8 cellular contexts compared by ENCODE assay signal in the genomic region with DNA sequence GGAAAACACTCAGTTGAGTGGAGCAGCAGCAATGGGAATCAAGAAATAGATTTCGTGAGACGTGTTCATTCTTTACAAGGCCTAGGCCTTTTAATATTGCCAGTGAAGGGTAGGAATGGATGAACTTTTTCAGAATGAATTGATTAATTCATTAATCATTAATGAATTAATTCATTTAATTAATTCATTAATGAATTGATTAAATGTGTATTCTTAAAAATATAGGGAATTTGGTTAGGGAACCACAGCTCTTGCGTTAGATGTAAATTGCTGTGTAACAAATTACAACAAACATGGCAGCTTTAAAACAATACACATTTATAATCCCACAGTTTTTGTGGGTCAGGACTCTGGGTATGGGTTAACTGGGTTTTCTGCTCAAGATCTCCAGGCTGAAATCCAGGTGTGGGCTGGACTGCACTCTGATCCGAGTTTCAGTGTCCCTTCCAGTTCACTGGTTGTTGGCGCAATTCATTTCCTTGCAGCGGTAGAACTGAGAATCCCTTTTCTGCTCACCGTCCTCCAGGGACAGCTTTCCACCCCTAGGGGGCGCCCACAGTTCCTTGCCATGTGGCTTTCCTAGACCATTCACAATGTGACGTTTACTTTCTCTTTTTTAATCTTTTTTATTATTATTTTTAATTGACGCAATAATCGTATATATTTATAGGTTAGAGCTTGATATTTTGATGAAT. TPM values are rescaled to one million over a fixed set of nuclear protein-coding genes. Genes with fewer than 3 reads are reported as not detected.
DNase-seq lines count a peak whose midpoint lies in the region; ATAC-seq and TF ChIP-seq lines count a peak whose summit lies in the region.

No MANE protein-coding gene starts in this region.

- CTCF ChIA-PET in HEK293 (lab: Yijun Ruan, JAX), result interaction anchor here (0.5 to 15.5 kb wide), 46 partner anchors 8 to 1914 kb away, joined by 3 to 361 read pairs (median 4); a partner anchor contains a TSS

- no peaks in the 10 kb centered on the region for H3K9me3 ChIP-seq in HEK293 (ENCODE audit: control insufficient read depth, insufficient read depth, low read depth, low read length)
- H3K9me3 ChIP-seq in right lobe of liver, result no peaks in the 10 kb centered on the region

- peak; percentile 75 to 85 (median 76) for ATAC-seq in right lobe of liver

- TF ChIP-seq POLR2A in right lobe of liver (IDR thresholded peaks at IDR 0.05), result no peak

- H3K36me3 ChIP-seq in HEK293 (ENCODE audit: control insufficient read depth in 2 of 2, insufficient read depth in 1 of 2, low read length in 2 of 2) (no peaks in the 10 kb centered on the region), right lobe of liver (no peaks in the 10 kb centered on the region)

- H3K4me3 ChIP-seq in HEK293 (ENCODE audit: low read depth, low read length) (no peak overlapping the region), right lobe of liver (peak overlapping the region; percentile 7 to 27 (median 15))

- no peak overlapping the region for H3K27ac ChIP-seq in HEK293 (ENCODE audit: extremely low read depth, low read depth, low read length)
- peak overlapping the region; percentile 64 to 95 (median 67) for H3K27ac ChIP-seq in right lobe of liver

- TF ChIP-seq CTCF in HEK293 (tag by site-specific recombination; IDR thresholded peaks at IDR 0.05), result peak; percentile 72
- TF ChIP-seq CTCF in right lobe of liver (IDR thresholded peaks at IDR 0.05), result peak; percentile 80 to 99 (median 96)

- H3K4me1 ChIP-seq in HEK293 (ENCODE audit: control insufficient read depth, insufficient read depth, low read length) (no peaks in the 10 kb centered on the region), right lobe of liver (peaks cover 0 to 51% (median 22%) of the 10 kb centered on the region in 4 donors)

- POLR2A ChIA-PET in HEK293 (lab: Yijun Ruan, JAX), result no interaction called here

- 14% methylated on average over 11 of the region's 11 CpGs for WGBS in right lobe of liver (ENCODE audit: insufficient coverage, low coverage, low lambda C conversion rate, missing lambda C conversion rate)

- intact Hi-C loops in right lobe of liver (cut with DNase I), result no loop called here

- H3K27me3 ChIP-seq in right lobe of liver, result no peaks in the 10 kb centered on the region

- DNase-seq in NCI-H2081 (lab: John Stamatoyannopoulos, UW) (peak; percentile 23 to 36), NCI-H2081 treated with DMSO at 0.1 percent for 48 hours (lab: John Stamatoyannopoulos, UW) (no peak), MV-4-11 (lab: John Stamatoyannopoulos, UW) (peak; percentile 73), cerebellar cortex (ENCODE audit: low spot score) (peak; percentile 43), right lobe of liver (peak; percentile 89 to 95 (median 95))
- DNase-seq in activated CD4-positive, CD25-positive, alpha-beta regulatory T cell (lab: John Stamatoyannopoulos, UW), result peak; percentile 28 to 59 (median 40)
- peak; percentile 37 for DNase-seq in stimulated activated CD8-positive, alpha-beta memory T cell treated with anti-CD3 and anti-CD28 coated beads, Interleukin-12 subunit alpha, Interleukin-12 subunit beta, amount 100 ng/mL, for 4 hours (ENCODE audit: low read depth)

TF ChIP-seq in HEK293, 187 proteins besides CTCF, POLR2A, EP300 and RAD21:
- TF ChIP-seq ZNF654 (tag by site-specific recombination; IDR thresholded peaks at IDR 0.05; ENCODE audit: low read depth) (peak; percentile 66), ZNF561 (tag by site-specific recombination; IDR thresholded peaks at IDR 0.05; ENCODE audit: borderline replicate concordance) (0 out of 2 replicates have a peak, but pooled peaks have one; percentile 51), ZNF157 (tag by site-specific recombination; IDR thresholded peaks at IDR 0.05) (no peak), ZNF629 (tag by site-specific recombination; IDR thresholded peaks at IDR 0.05) (0 out of 2 replicates have a peak, but pooled peaks have one; percentile 39)
- TF ChIP-seq, protein P1, sequence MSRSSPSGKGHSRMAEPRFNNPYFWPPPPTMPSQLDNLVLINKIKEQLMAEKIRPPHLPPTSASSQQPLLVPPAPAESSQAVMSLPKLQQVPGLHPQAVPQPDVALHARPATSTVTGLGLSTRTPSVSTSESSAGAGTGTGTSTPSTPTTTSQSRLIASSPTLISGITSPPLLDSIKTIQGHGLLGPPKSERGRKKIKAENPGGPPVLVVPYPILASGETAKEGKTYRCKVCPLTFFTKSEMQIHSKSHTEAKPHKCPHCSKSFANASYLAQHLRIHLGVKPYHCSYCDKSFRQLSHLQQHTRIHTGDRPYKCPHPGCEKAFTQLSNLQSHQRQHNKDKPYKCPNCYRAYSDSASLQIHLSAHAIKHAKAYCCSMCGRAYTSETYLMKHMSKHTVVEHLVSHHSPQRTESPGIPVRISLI (tag by site-specific recombination; IDR thresholded peaks at IDR 0.05), result 0 out of 2 replicates have a peak, but pooled peaks have one; percentile 12

RNA-seq across cellular contexts. Expression of a gene that starts 32.8 kb away (rescaled TPM):
- under 1 TPM in 4 of 6 experiments, not detected in 2; 0.07 to 0.43 (median 0.15) TPM for total RNA-seq in right lobe of liver
